Comparison of ENCODE assay signal across 26 cellular contexts in genomic region chr19:51542699-51543098, GRCh38. TPM values are rescaled to one million over a fixed set of nuclear protein-coding genes. Genes with fewer than 3 reads are reported as not detected.
"Had no signal": no experiment of that assay in that cellular context is flagged by ENCODE, and none has a peak within 500 bp of the region (broad histone marks: within the 10 kb centered on the region; RNA-seq: fewer than 3 reads in every experiment).

No MANE protein-coding gene starts in this region.

- H3K9me3 ChIP-seq: MG63, SK-N-SH had no signal

- ATAC-seq: HepG2, Panc1, PC-3 had no signal

- H3K9me3 Mint-ChIP-seq: IgD-negative memory B cell had no signal

- H3K27me3 ChIP-seq: MG63 had no signal

- H3K9ac ChIP-seq: SK-N-SH had no signal

- H3K4me2 ChIP-seq: SK-N-SH had no signal

- H3K4me3 ChIP-seq: MG63 had no signal

- DNase-seq: Karpas-422, KBM-7, MG63, NCI-H1092, NCI-H1105 treated with DMSO at 0.1 percent for 48 hours, NCI-H1417 treated with DMSO at 0.1 percent for 48 hours, NCI-H146, NCI-H1694 treated with DMSO at 0.1 percent for 48 hours, NCI-H1930, NCI-H2081, NCI-H2107, NCI-H2227 treated with DMSO at 0.1 percent for 48 hours, NCI-H524, NCI-H526 treated with DMSO at 0.1 percent for 48 hours, NCI-H774, PC-3, SHP77, SK-N-SH, SW 1271 had no signal

- H3K27ac ChIP-seq: RWPE1 had no signal

- H3K36me3 ChIP-seq: MG63 had no signal

RNA-seq across cellular contexts. Expression of gene SIGLEC6, which starts 11.2 kb away (rescaled TPM):
- total RNA-seq: HepG2, HT1080, NCI-H460, PC-3, SK-MEL-5 had no signal

RNA-seq across cellular contexts. Expression of gene SIGLEC12, which starts 41.1 kb away (rescaled TPM):
- total RNA-seq: HepG2, HT1080, NCI-H460, PC-3, SK-MEL-5 had no signal
